In the genomic region with DNA sequence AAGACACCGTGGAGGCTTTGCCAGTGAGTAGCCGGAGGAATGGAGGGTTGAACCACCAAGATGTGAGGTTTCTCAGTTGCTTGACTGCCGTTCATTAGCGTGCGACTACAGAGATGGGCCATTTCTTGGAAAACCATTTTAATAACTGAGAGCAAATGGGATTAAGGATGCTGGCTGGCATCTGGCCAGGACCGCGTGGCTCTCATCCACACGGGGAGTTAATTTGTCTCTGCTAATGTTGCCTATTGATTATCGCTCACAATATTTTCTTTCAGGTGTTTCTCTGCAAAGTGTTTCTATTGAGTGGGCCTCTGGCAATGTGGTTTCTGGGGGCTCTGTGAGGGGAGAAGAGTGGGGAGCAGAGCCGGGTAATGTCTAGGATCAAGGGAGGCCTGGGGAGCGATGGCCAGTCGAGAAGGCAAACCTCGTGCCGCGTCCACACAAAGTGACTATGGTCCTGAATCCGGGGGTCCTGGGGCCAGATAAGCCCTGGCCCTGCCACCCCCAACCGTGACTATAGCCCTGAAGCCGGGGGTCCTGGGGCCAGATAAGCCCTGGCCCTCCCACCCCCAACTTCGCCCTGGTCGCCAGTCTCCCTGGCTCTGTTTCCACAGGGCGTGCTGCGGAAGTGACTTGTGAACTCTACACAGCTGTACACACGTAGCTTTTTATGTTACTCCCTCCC, we compare ENCODE assay signal across 23 cellular contexts.
"Had no signal": no experiment of that assay in that cellular context is flagged by ENCODE, and none has a peak within 500 bp of the region (broad histone marks: within the 10 kb centered on the region; RNA-seq: fewer than 3 reads in every experiment).

No MANE protein-coding gene starts in this region.

- H3K4me1 Mint-ChIP-seq: activated CD4-positive, alpha-beta memory T cell treated with anti-CD3 and anti-CD28 coated beads, Interleukin-2, amount 10 ng/mL, durations not matched to agents 7 days and 5 days; activated CD4-positive, alpha-beta T cell treated with anti-CD3 and anti-CD28 coated beads, Interleukin-2, amount 10 ng/mL, durations not matched to agents 7 days and 5 days; activated T-helper 17 cell treated with anti-CD3 and anti-CD28 coated beads, Interleukin-2, amount 50 U/mL, for 72 hours had no signal

- ATAC-seq: activated T-helper 17 cell treated with anti-CD3 and anti-CD28 coated beads, Interleukin-2, amount 50 U/mL, for 72 hours; Right ventricle myocardium inferior; T-cell had no signal

- H3K4me3 ChIP-seq: cardiac muscle cell, SK-N-MC had no signal

- H3K4me3 Mint-ChIP-seq: activated CD4-positive, alpha-beta memory T cell treated with anti-CD3 and anti-CD28 coated beads, Interleukin-2, amount 10 ng/mL, durations not matched to agents 7 days and 5 days; activated CD4-positive, alpha-beta T cell treated with anti-CD3 and anti-CD28 coated beads, Interleukin-2, amount 10 ng/mL, durations not matched to agents 7 days and 5 days; activated naive CD4-positive, alpha-beta T cell treated with anti-CD3 and anti-CD28 coated beads for 36 hours; activated naive CD8-positive, alpha-beta T cell; activated T-helper 17 cell treated with anti-CD3 and anti-CD28 coated beads, Interleukin-2, amount 50 U/mL, for 72 hours; T-cell had no signal

- H3K36me3 ChIP-seq: brain microvascular endothelial cell, cardiac muscle cell had no signal

- H3K27ac Mint-ChIP-seq: activated CD4-positive, alpha-beta memory T cell treated with anti-CD3 and anti-CD28 coated beads, Interleukin-2, amount 10 ng/mL, durations not matched to agents 7 days and 5 days; activated CD4-positive, alpha-beta T cell treated with anti-CD3 and anti-CD28 coated beads, Interleukin-2, amount 10 ng/mL, durations not matched to agents 7 days and 5 days; activated naive CD4-positive, alpha-beta T cell treated with anti-CD3 and anti-CD28 coated beads for 36 hours; activated naive CD8-positive, alpha-beta T cell; activated T-helper 17 cell treated with anti-CD3 and anti-CD28 coated beads, Interleukin-2, amount 50 U/mL, for 72 hours; T-cell had no signal

- H3K36me3 Mint-ChIP-seq: activated naive CD8-positive, alpha-beta T cell; T-cell had no signal

- H3K27ac ChIP-seq: brain microvascular endothelial cell, cardiac muscle cell, SK-N-MC had no signal

- H3K27me3 Mint-ChIP-seq: activated naive CD8-positive, alpha-beta T cell; activated T-helper 17 cell treated with anti-CD3 and anti-CD28 coated beads, Interleukin-2, amount 50 U/mL, for 72 hours; T-cell had no signal

- DNase-seq: activated CD4-positive, alpha-beta memory T cell treated with anti-CD3 and anti-CD28 coated beads, Interleukin-2, amount 10 ng/mL, durations not matched to agents 7 days and 5 days; activated CD4-positive, alpha-beta T cell treated with anti-CD3 and anti-CD28 coated beads, Interleukin-2, amount 10 ng/mL, durations not matched to agents 7 days and 5 days; activated CD4-positive, CD25-positive, alpha-beta regulatory T cell; activated gamma-delta T cell; activated naive CD4-positive, alpha-beta T cell treated with anti-CD3 and anti-CD28 coated beads for 36 hours; activated T-cell treated with anti-CD3 and anti-CD28 coated beads for 4 hours; activated T-cell treated with anti-CD3 and anti-CD28 coated beads, Interleukin-2, amount 50 U/mL, for 48 hours; amygdala; brain microvascular endothelial cell; MM.1S; NCI-H146; NCI-H187 treated with DMSO at 0.1 percent for 48 hours; NCI-H2081 treated with DMSO at 0.1 percent for 48 hours; NCI-H345; NCI-H510A; T-cell; T-helper 2 cell; T1000 had no signal

- H3K27me3 ChIP-seq: brain microvascular endothelial cell, cardiac muscle cell had no signal

- H3K9me3 Mint-ChIP-seq: activated CD4-positive, alpha-beta memory T cell treated with anti-CD3 and anti-CD28 coated beads, Interleukin-2, amount 10 ng/mL, durations not matched to agents 7 days and 5 days; activated CD4-positive, alpha-beta T cell treated with anti-CD3 and anti-CD28 coated beads, Interleukin-2, amount 10 ng/mL, durations not matched to agents 7 days and 5 days; activated naive CD4-positive, alpha-beta T cell treated with anti-CD3 and anti-CD28 coated beads for 36 hours; activated T-helper 17 cell treated with anti-CD3 and anti-CD28 coated beads, Interleukin-2, amount 50 U/mL, for 72 hours; T-cell had no signal
